In the genomic region with DNA sequence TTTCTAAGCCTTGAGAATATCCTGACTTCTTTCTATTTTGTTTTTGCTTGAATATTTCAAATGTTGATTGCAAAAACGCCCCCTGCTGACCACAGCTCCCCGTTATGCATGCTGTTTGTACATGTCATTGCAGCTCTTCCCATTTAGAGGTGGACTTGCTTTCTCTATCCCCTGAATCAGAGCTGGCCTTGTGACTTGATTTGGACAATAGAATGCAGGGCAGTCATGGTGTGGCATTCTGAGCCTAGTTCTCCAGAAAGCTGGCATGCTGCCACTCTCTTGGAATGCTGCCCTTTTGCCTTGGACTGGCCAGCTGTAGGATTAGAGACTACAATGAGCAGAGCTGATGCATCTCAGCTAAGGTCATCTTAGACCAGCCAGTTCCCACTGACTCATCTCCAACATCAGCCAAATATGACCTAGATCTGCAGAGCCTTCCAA, we compare ENCODE assay signal across 1 cellular context.
A peak's percentile ranks its signal among the peaks of the same experiment; 100 is the strongest.
TF ChIP-seq lines count a peak whose summit lies in the region.

No MANE protein-coding gene starts in this region.

TF ChIP-seq in SK-N-SH, 30 proteins besides CTCF, POLR2A, EP300 and RAD21 (continued from another document):
- TF ChIP-seq, protein P1, sequence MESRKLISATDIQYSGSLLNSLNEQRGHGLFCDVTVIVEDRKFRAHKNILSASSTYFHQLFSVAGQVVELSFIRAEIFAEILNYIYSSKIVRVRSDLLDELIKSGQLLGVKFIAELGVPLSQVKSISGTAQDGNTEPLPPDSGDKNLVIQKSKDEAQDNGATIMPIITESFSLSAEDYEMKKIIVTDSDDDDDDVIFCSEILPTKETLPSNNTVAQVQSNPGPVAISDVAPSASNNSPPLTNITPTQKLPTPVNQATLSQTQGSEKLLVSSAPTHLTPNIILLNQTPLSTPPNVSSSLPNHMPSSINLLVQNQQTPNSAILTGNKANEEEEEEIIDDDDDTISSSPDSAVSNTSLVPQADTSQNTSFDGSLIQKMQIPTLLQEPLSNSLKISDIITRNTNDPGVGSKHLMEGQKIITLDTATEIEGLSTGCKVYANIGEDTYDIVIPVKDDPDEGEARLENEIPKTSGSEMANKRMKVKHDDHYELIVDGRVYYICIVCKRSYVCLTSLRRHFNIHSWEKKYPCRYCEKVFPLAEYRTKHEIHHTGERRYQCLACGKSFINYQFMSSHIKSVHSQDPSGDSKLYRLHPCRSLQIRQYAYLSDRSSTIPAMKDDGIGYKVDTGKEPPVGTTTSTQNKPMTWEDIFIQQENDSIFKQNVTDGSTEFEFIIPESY (IDR thresholded peaks at IDR 0.05; ENCODE audit: borderline replicate concordance, low read depth), result no peak
- TF ChIP-seq YY1 (IDR thresholded peaks at IDR 0.05; ENCODE audit: low read depth) (no peak), GABPA (IDR thresholded peaks at IDR 0.05; ENCODE audit: low read depth) (no peak), CHD2 (IDR thresholded peaks at IDR 0.05; ENCODE audit: low read length, partially characterized antibody) (no peak), TAF1 (IDR thresholded peaks at IDR 0.05; ENCODE audit: borderline replicate concordance, low read depth, low read length) (no peak), ELF1 (IDR thresholded peaks at IDR 0.05) (no peak), SIN3A (IDR thresholded peaks at IDR 0.05; ENCODE audit: borderline replicate concordance, low read depth, low read length) (no peak), MXI1 (IDR thresholded peaks at IDR 0.05; ENCODE audit: low read depth, low read length) (no peak), POLR2AphosphoS5 (IDR thresholded peaks at IDR 0.05; ENCODE audit: low read depth, low read length) (peak; percentile 23; the same call in 1 of the 2 replicates), FOSL2 (IDR thresholded peaks at IDR 0.05; ENCODE audit: borderline replicate concordance, low read depth) (peak; percentile 75; the same call in 1 of the 2 replicates), SMC3 (IDR thresholded peaks at IDR 0.05; ENCODE audit: low read depth, low read length) (peak; percentile 52), RFX5 (IDR thresholded peaks at IDR 0.05; ENCODE audit: low read length) (no peak), NFIC (IDR thresholded peaks at IDR 0.05; ENCODE audit: borderline replicate concordance) (peak; percentile 93), TEAD4 (IDR thresholded peaks at IDR 0.05; ENCODE audit: borderline replicate concordance, insufficient read depth) (peak; percentile 46; the same call in 1 of the 2 replicates), RCOR1 (IDR thresholded peaks at IDR 0.05; ENCODE audit: low read length) (no peak), EZH2phosphoT487 (IDR thresholded peaks at IDR 0.05; ENCODE audit: borderline replicate concordance, low read depth) (no peak), MEF2A (IDR thresholded peaks at IDR 0.05; ENCODE audit: borderline replicate concordance, low read depth) (no peak), GATA2 (CRISPR knock-in tag; IDR thresholded peaks at IDR 0.05) (no peak), FOXM1 (IDR thresholded peaks at IDR 0.05; ENCODE audit: low read depth) (no peak), NRF1 (IDR thresholded peaks at IDR 0.05; ENCODE audit: low read depth, low read length) (no peak), JUND (IDR thresholded peaks at IDR 0.05) (peak; percentile 55)
- TF ChIP-seq, protein P2, sequence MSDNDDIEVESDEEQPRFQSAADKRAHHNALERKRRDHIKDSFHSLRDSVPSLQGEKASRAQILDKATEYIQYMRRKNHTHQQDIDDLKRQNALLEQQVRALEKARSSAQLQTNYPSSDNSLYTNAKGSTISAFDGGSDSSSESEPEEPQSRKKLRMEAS (IDR thresholded peaks at IDR 0.05; ENCODE audit: low read depth), result peak; percentile 34; the same call in 1 of the 2 replicates
- TF ChIP-seq, protein P3, sequence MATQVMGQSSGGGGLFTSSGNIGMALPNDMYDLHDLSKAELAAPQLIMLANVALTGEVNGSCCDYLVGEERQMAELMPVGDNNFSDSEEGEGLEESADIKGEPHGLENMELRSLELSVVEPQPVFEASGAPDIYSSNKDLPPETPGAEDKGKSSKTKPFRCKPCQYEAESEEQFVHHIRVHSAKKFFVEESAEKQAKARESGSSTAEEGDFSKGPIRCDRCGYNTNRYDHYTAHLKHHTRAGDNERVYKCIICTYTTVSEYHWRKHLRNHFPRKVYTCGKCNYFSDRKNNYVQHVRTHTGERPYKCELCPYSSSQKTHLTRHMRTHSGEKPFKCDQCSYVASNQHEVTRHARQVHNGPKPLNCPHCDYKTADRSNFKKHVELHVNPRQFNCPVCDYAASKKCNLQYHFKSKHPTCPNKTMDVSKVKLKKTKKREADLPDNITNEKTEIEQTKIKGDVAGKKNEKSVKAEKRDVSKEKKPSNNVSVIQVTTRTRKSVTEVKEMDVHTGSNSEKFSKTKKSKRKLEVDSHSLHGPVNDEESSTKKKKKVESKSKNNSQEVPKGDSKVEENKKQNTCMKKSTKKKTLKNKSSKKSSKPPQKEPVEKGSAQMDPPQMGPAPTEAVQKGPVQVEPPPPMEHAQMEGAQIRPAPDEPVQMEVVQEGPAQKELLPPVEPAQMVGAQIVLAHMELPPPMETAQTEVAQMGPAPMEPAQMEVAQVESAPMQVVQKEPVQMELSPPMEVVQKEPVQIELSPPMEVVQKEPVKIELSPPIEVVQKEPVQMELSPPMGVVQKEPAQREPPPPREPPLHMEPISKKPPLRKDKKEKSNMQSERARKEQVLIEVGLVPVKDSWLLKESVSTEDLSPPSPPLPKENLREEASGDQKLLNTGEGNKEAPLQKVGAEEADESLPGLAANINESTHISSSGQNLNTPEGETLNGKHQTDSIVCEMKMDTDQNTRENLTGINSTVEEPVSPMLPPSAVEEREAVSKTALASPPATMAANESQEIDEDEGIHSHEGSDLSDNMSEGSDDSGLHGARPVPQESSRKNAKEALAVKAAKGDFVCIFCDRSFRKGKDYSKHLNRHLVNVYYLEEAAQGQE (IDR thresholded peaks at IDR 0.05; ENCODE audit: low read depth, low read length), result no peak
- TF ChIP-seq, protein P4, sequence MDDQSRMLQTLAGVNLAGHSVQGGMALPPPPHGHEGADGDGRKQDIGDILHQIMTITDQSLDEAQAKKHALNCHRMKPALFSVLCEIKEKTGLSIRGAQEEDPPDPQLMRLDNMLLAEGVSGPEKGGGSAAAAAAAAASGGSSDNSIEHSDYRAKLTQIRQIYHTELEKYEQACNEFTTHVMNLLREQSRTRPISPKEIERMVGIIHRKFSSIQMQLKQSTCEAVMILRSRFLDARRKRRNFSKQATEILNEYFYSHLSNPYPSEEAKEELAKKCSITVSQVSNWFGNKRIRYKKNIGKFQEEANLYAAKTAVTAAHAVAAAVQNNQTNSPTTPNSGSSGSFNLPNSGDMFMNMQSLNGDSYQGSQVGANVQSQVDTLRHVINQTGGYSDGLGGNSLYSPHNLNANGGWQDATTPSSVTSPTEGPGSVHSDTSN (IDR thresholded peaks at IDR 0.05), result peak; percentile 65
- TF ChIP-seq, protein P5, sequence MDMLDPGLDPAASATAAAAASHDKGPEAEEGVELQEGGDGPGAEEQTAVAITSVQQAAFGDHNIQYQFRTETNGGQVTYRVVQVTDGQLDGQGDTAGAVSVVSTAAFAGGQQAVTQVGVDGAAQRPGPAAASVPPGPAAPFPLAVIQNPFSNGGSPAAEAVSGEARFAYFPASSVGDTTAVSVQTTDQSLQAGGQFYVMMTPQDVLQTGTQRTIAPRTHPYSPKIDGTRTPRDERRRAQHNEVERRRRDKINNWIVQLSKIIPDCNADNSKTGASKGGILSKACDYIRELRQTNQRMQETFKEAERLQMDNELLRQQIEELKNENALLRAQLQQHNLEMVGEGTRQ (IDR thresholded peaks at IDR 0.05; ENCODE audit: borderline replicate concordance, low read depth, low read length), result no peak
- TF ChIP-seq, protein P6, sequence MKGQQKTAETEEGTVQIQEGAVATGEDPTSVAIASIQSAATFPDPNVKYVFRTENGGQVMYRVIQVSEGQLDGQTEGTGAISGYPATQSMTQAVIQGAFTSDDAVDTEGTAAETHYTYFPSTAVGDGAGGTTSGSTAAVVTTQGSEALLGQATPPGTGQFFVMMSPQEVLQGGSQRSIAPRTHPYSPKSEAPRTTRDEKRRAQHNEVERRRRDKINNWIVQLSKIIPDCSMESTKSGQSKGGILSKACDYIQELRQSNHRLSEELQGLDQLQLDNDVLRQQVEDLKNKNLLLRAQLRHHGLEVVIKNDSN (IDR thresholded peaks at IDR 0.05; ENCODE audit: borderline replicate concordance, low read depth), result peak; percentile 47; the same call in 1 of the 2 replicates
